ENCODE assay signal across 8 cellular contexts in the genomic region with DNA sequence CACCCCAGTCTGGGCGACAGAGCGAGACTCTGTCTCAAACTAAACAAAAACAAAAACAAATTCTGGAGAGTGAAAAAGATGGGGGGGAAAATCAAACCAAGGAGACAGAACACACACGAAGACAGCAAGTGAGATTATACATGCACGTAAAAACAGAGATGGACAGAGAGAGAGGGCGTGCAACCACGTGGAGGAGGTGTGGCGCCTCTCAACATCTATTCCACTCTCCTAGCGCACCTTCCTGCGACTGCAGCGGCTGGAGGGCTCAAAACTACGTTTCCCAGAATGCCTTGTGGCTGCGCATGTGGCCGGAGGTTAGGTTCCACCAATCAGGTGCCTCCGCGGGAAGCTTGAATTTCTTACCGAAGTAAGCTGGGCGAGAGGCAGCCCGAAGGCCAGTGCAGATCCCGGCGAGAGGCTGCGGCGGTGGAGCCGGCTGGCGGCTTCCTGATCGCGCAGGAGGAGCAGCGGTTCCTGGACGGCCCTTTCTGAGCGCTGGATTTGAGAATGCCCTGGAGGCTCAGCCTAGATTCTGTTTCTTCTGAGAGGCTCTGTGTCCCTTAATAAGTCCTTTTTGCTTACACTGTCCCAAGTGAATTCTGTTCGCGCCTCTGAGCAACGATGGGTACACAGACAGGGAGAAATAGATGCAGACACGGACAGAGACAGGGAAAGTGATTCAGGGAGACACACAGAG. TPM values are rescaled to one million over a fixed set of nuclear protein-coding genes. Genes with fewer than 3 reads are reported as not detected.
DNase-seq lines count a peak whose midpoint lies in the region; FAIRE-seq lines count a peak whose summit lies in the region.

No MANE protein-coding gene starts in this region.

- H3K9me3 ChIP-seq in HUES64 (ENCODE audit: insufficient read depth, low read depth, low read length), result no peaks in the 10 kb centered on the region

- peak overlapping the region; percentile 45 for H3K4me3 ChIP-seq in HUES64 (ENCODE audit: low read length)

- H3K27me3 ChIP-seq in HUES64 (ENCODE audit: insufficient read depth, low read length), result peaks cover 13% of the 10 kb centered on the region

- 0 out of 2 replicates have a peak, but pooled peaks cover 3% of the 10 kb centered on the region for H3K4me1 ChIP-seq in HUES64 (ENCODE audit: insufficient read depth, low read length)

- WGBS in HUES64, result 11% methylated on average over 33 of the region's 33 CpGs

- H3K36me3 ChIP-seq in HUES64 (ENCODE audit: insufficient read depth, low read length), result no peaks in the 10 kb centered on the region

- FAIRE-seq in GM18507 (lab: Jason Lieb, UNC), result peak; percentile 98

- peak overlapping the region; percentile 40; the same call in 1 of the 2 replicates for H3K9ac ChIP-seq in HUES64 (ENCODE audit: low read depth, low read length)

- no peak overlapping the region for H3K27ac ChIP-seq in HUES64 (ENCODE audit: low read depth, low read length)
- H3K27ac ChIP-seq in epithelial cell of prostate, result no peak overlapping the region

- DNase-seq in A172 (ENCODE audit: low spot score), result peak; percentile 86
- DNase-seq in GM18507 (ENCODE audit: extremely low spot score, insufficient read length, low read depth), result peak; percentile 94
- DNase-seq in NOMO-1 treated with DMSO at 0.1 percent for 48 hours (lab: John Stamatoyannopoulos, UW; ENCODE audit: unreplicated experiment), result peak; percentile 82
- DNase-seq in activated CD8-positive, alpha-beta memory T cell treated with anti-CD3 and anti-CD28 coated beads for 4 hours (ENCODE audit: low read depth in 2 of 2), result peak; percentile 61 to 72
- peak; percentile 39 for DNase-seq in epithelial cell of prostate (ENCODE audit: low read depth, low spot score)
- DNase-seq in middle frontal gyrus (ENCODE audit: extremely low spot score, low spot score), result peak; percentile 85
- peak; percentile 90 for DNase-seq in stimulated activated CD8-positive, alpha-beta memory T cell treated with anti-CD3 and anti-CD28 coated beads, Interleukin-4, amount 100 ng/mL, for 48 hours

RNA-seq across cellular contexts. Expression of a gene that starts 13.1 kb away (rescaled TPM):
- not detected in 2 replicates for total RNA-seq in A172 (2014; rRNA removed; shearing (Covaris generic))
- polyA plus RNA-seq in HUES64 (2013, experiment 1 of 2), result not detected
- polyA plus RNA-seq in HUES64 (2013, experiment 2 of 2), result 0.19 TPM

RNA-seq across cellular contexts. Expression of a gene that starts 25.3 kb away (rescaled TPM):
- 0.48 and 1.1 TPM in 2 replicates for total RNA-seq in A172 (2014; rRNA removed; shearing (Covaris generic))
- polyA plus RNA-seq in HUES64 (2013, experiment 1 of 2), result 6.8 TPM
- 6.0 TPM for polyA plus RNA-seq in HUES64 (2013, experiment 2 of 2)

RNA-seq across cellular contexts. Expression of a gene that starts 41.8 kb away (rescaled TPM):
- 16.2 and 24.6 TPM in 2 replicates for total RNA-seq in A172 (2014; rRNA removed; shearing (Covaris generic))
- polyA plus RNA-seq in HUES64 (2013, experiment 1 of 2), result 13.8 TPM
- 15.4 TPM for polyA plus RNA-seq in HUES64 (2013, experiment 2 of 2)

RNA-seq across cellular contexts. Expression of a gene that starts 46.0 kb away (rescaled TPM):
- total RNA-seq in A172 (2014; rRNA removed; shearing (Covaris generic)), result 0.17 and 0.53 TPM in 2 replicates
- 5.9 TPM for polyA plus RNA-seq in HUES64 (2013, experiment 1 of 2)
- 7.9 TPM for polyA plus RNA-seq in HUES64 (2013, experiment 2 of 2)

Comparison
In these comparisons a context has a peak if more than half of its experiments do, and no peak if none do; other contexts are left out.
1. DNase-seq: peak in every context shown above with its lines; median percentile 94 in GM18507; 90 in stimulated activated CD8-positive, alpha-beta memory T cell treated with anti-CD3 and anti-CD28 coated beads, Interleukin-4, amount 100 ng/mL, for 48 hours; 86 in A172; 85 in middle frontal gyrus; 82 in NOMO-1 treated with DMSO at 0.1 percent for 48 hours; 66 in activated CD8-positive, alpha-beta memory T cell treated with anti-CD3 and anti-CD28 coated beads for 4 hours; 39 in epithelial cell of prostate.